1 cellular context compared by ENCODE assay signal in the genomic region with DNA sequence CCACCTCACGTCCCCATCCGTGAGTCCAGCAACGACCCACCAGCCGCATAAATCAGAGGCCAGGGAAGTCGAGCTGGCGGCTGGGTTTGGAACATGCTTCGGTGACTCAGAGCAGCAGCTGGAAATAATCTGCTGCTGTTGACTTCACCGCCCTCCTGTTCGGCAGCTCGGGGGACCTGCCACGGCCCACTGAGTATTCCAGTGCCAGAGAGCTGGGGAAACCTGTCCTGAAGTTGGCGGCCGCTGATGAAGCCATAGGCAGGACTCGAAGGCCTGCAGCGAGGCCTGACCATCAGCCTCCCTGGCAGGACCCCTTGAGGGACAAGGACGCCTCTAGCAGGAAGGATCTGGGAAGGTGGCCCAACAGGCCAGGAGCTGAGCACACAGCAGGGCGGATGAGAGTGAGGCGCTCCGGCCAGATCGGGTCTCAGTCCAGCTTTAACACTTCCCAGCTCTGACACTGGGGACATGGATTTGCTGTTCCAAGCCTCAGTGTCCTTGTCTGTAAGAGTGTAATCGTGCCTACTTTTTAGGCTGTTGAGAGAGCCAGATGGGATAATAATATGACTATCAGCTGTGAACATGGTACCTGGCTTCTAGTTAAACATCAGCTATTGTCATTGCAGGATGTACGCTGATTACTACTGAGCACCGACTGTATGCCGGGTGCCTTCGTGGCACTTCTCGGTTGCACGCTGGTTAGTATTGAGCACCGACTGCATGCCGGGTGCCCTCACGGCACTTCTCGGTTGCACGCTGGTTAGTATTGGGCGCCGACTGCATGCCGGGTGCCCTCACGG.
A peak's percentile ranks its signal among the peaks of the same experiment; 100 is the strongest.
TF ChIP-seq lines count a peak whose summit lies in the region.

No MANE protein-coding gene starts in this region.

TF ChIP-seq in K562, 482 proteins besides CTCF, POLR2A, EP300 and RAD21 (continued from another document and continues in another):
- TF ChIP-seq, protein P1, sequence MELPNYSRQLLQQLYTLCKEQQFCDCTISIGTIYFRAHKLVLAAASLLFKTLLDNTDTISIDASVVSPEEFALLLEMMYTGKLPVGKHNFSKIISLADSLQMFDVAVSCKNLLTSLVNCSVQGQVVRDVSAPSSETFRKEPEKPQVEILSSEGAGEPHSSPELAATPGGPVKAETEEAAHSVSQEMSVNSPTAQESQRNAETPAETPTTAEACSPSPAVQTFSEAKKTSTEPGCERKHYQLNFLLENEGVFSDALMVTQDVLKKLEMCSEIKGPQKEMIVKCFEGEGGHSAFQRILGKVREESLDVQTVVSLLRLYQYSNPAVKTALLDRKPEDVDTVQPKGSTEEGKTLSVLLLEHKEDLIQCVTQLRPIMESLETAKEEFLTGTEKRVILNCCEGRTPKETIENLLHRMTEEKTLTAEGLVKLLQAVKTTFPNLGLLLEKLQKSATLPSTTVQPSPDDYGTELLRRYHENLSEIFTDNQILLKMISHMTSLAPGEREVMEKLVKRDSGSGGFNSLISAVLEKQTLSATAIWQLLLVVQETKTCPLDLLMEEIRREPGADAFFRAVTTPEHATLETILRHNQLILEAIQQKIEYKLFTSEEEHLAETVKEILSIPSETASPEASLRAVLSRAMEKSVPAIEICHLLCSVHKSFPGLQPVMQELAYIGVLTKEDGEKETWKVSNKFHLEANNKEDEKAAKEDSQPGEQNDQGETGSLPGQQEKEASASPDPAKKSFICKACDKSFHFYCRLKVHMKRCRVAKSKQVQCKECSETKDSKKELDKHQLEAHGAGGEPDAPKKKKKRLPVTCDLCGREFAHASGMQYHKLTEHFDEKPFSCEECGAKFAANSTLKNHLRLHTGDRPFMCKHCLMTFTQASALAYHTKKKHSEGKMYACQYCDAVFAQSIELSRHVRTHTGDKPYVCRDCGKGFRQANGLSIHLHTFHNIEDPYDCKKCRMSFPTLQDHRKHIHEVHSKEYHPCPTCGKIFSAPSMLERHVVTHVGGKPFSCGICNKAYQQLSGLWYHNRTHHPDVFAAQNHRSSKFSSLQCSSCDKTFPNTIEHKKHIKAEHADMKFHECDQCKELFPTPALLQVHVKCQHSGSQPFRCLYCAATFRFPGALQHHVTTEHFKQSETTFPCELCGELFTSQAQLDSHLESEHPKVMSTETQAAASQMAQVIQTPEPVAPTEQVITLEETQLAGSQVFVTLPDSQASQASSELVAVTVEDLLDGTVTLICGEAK (IDR thresholded peaks at IDR 0.05), result no peak
- TF ChIP-seq, protein P1 (CRISPR knock-in tag; IDR thresholded peaks at IDR 0.05), result no peak
- TF ChIP-seq KDM5B (IDR thresholded peaks at IDR 0.05; ENCODE audit: insufficient replicate concordance, low read depth, low read length) (no peak), ZNF212 (CRISPR knock-in tag; IDR thresholded peaks at IDR 0.05) (no peak), ZNF778 (CRISPR knock-in tag; IDR thresholded peaks at IDR 0.05) (no peak), ZFX (CRISPR knock-in tag; IDR thresholded peaks at IDR 0.05) (no peak), SMC3 (conservative IDR thresholded peaks at IDR 0.05; ENCODE audit: insufficient read depth, low read depth, low read length) (no peak), CREM (IDR thresholded peaks at IDR 0.05; ENCODE audit: low read depth) (no peak), BCL6 (CRISPR knock-in tag; IDR thresholded peaks at IDR 0.05) (no peak), ZNF668 (CRISPR knock-in tag; IDR thresholded peaks at IDR 0.05) (no peak), SIRT6 (IDR thresholded peaks at IDR 0.05; ENCODE audit: low read depth, low read length) (no peak), MEF2D (tag; conservative IDR thresholded peaks at IDR 0.05; ENCODE audit: low read depth) (no peak), JUND (IDR thresholded peaks at IDR 0.05; ENCODE audit: borderline replicate concordance, low read depth, low read length) (0 out of 2 replicates have a peak, but pooled peaks have one; percentile 15), JUND (tag; IDR thresholded peaks at IDR 0.05; ENCODE audit: borderline replicate concordance, low read depth, low read length) (no peak), ZNF239 (CRISPR knock-in tag; IDR thresholded peaks at IDR 0.05) (no peak), SREBF1 (IDR thresholded peaks at IDR 0.05; ENCODE audit: borderline replicate concordance, low read depth, low read length) (no peak), KLF1 (tag; IDR thresholded peaks at IDR 0.05) (no peak), FOSL1 (tag; conservative IDR thresholded peaks at IDR 0.05) (0 out of 2 replicates have a peak, but pooled peaks have one; percentile 33), ZNF121 (CRISPR knock-in tag; conservative IDR thresholded peaks at IDR 0.05) (peak; percentile 79), ZNF224 (CRISPR knock-in tag; IDR thresholded peaks at IDR 0.05) (no peak), ZBTB17 (CRISPR knock-in tag; IDR thresholded peaks at IDR 0.05) (no peak), BRCA1 (IDR thresholded peaks at IDR 0.05) (no peak), BRCA1 (CRISPR knock-in tag; IDR thresholded peaks at IDR 0.05) (no peak)
- TF ChIP-seq, protein P2, sequence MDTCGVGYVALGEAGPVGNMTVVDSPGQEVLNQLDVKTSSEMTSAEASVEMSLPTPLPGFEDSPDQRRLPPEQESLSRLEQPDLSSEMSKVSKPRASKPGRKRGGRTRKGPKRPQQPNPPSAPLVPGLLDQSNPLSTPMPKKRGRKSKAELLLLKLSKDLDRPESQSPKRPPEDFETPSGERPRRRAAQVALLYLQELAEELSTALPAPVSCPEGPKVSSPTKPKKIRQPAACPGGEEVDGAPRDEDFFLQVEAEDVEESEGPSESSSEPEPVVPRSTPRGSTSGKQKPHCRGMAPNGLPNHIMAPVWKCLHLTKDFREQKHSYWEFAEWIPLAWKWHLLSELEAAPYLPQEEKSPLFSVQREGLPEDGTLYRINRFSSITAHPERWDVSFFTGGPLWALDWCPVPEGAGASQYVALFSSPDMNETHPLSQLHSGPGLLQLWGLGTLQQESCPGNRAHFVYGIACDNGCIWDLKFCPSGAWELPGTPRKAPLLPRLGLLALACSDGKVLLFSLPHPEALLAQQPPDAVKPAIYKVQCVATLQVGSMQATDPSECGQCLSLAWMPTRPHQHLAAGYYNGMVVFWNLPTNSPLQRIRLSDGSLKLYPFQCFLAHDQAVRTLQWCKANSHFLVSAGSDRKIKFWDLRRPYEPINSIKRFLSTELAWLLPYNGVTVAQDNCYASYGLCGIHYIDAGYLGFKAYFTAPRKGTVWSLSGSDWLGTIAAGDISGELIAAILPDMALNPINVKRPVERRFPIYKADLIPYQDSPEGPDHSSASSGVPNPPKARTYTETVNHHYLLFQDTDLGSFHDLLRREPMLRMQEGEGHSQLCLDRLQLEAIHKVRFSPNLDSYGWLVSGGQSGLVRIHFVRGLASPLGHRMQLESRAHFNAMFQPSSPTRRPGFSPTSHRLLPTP (IDR thresholded peaks at IDR 0.05; ENCODE audit: borderline replicate concordance, extremely low read depth, insufficient read length), result no peak
- TF ChIP-seq, protein P3, sequence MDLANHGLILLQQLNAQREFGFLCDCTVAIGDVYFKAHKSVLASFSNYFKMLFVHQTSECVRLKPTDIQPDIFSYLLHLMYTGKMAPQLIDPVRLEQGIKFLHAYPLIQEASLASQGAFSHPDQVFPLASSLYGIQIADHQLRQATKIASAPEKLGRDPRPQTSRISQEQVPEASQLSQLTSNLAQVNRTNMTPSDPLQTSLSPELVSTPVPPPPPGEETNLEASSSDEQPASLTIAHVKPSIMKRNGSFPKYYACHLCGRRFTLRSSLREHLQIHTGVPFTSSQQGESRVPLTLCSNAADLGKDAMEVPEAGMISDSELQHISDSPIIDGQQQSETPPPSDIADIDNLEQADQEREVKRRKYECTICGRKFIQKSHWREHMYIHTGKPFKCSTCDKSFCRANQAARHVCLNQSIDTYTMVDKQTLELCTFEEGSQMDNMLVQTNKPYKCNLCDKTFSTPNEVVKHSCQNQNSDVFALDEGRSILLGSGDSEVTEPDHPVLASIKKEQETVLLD (IDR thresholded peaks at IDR 0.05), result no peak
- TF ChIP-seq, protein P4, sequence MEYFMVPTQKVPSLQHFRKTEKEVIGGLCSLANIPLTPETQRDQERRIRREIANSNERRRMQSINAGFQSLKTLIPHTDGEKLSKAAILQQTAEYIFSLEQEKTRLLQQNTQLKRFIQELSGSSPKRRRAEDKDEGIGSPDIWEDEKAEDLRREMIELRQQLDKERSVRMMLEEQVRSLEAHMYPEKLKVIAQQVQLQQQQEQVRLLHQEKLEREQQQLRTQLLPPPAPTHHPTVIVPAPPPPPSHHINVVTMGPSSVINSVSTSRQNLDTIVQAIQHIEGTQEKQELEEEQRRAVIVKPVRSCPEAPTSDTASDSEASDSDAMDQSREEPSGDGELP (CRISPR knock-in tag; IDR thresholded peaks at IDR 0.05; ENCODE audit: borderline replicate concordance), result peak; percentile 34; the same call in 1 of the 2 replicates
- TF ChIP-seq, protein P5, sequence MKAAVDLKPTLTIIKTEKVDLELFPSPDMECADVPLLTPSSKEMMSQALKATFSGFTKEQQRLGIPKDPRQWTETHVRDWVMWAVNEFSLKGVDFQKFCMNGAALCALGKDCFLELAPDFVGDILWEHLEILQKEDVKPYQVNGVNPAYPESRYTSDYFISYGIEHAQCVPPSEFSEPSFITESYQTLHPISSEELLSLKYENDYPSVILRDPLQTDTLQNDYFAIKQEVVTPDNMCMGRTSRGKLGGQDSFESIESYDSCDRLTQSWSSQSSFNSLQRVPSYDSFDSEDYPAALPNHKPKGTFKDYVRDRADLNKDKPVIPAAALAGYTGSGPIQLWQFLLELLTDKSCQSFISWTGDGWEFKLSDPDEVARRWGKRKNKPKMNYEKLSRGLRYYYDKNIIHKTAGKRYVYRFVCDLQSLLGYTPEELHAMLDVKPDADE (conservative IDR thresholded peaks at IDR 0.05; ENCODE audit: control insufficient read depth, low read depth, low read length), result 0 out of 2 replicates have a peak, but pooled peaks have one; percentile 17
- TF ChIP-seq, protein P6, sequence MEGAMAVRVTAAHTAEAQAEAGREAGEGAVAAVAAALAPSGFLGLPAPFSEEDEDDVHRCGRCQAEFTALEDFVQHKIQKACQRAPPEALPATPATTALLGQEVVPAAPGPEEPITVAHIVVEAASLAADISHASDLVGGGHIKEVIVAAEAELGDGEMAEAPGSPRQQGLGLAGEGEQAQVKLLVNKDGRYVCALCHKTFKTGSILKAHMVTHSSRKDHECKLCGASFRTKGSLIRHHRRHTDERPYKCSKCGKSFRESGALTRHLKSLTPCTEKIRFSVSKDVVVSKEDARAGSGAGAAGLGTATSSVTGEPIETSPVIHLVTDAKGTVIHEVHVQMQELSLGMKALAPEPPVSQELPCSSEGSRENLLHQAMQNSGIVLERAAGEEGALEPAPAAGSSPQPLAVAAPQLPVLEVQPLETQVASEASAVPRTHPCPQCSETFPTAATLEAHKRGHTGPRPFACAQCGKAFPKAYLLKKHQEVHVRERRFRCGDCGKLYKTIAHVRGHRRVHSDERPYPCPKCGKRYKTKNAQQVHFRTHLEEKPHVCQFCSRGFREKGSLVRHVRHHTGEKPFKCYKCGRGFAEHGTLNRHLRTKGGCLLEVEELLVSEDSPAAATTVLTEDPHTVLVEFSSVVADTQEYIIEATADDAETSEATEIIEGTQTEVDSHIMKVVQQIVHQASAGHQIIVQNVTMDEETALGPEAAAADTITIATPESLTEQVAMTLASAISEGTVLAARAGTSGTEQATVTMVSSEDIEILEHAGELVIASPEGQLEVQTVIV (CRISPR knock-in tag; IDR thresholded peaks at IDR 0.05; ENCODE audit: borderline replicate concordance), result no peak
- TF ChIP-seq, protein P7, sequence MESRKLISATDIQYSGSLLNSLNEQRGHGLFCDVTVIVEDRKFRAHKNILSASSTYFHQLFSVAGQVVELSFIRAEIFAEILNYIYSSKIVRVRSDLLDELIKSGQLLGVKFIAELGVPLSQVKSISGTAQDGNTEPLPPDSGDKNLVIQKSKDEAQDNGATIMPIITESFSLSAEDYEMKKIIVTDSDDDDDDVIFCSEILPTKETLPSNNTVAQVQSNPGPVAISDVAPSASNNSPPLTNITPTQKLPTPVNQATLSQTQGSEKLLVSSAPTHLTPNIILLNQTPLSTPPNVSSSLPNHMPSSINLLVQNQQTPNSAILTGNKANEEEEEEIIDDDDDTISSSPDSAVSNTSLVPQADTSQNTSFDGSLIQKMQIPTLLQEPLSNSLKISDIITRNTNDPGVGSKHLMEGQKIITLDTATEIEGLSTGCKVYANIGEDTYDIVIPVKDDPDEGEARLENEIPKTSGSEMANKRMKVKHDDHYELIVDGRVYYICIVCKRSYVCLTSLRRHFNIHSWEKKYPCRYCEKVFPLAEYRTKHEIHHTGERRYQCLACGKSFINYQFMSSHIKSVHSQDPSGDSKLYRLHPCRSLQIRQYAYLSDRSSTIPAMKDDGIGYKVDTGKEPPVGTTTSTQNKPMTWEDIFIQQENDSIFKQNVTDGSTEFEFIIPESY (CRISPR knock-in tag; IDR thresholded peaks at IDR 0.05), result 0 out of 2 replicates have a peak, but pooled peaks have one; percentile 32
